Comparison of ENCODE assay signal across 34 cellular contexts in the genomic region with DNA sequence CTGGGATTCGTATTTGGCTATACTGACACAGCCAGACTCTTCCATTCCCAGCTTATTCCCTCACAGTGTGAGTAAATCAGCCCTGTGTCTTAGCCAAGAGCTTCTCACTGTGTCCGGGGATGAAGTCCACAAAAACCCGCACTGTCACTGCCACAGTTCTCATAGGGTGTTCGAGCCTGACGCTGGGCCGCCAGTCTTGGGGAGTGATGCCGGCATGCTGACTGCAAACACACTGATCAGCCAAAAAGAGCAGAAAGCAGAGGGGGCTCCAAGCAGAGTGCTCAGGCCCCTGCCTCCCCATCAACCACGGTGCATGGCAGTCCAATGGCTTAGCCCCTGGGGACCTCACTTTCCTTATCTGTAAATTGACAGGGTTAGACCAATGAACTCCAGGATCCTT.
"Had no signal": no experiment of that assay in that cellular context is flagged by ENCODE, and none has a peak within 500 bp of the region (broad histone marks: within the 10 kb centered on the region; RNA-seq: fewer than 3 reads in every experiment).

No MANE protein-coding gene starts in this region.

- H3K27me3 ChIP-seq: MG63 had no signal

- H3K27ac ChIP-seq: KMS-11 had no signal

- H3K4me2 ChIP-seq: KMS-11 had no signal

- H3K36me3 ChIP-seq: MG63 had no signal

- DNase-seq: Karpas-422, Kasumi-1, KG1, MG63, MM.1S, MV-4-11, NCI-H1048, NCI-H1092, NCI-H1092 treated with DMSO at 0.1 percent for 48 hours, NCI-H1105, NCI-H1105 treated with DMSO at 0.1 percent for 48 hours, NCI-H1417, NCI-H1417 treated with DMSO at 0.1 percent for 48 hours, NCI-H1436, NCI-H1436 treated with DMSO at 0.1 percent for 48 hours, NCI-H146, NCI-H1694, NCI-H1694 treated with DMSO at 0.1 percent for 48 hours, NCI-H187, NCI-H187 treated with DMSO at 0.1 percent for 48 hours, NCI-H1930, NCI-H2029, NCI-H2029 treated with DMSO at 0.1 percent for 48 hours, NCI-H2081, NCI-H2081 treated with DMSO at 0.1 percent for 48 hours, NCI-H2107, NCI-H2171, NCI-H2171 treated with DMSO at 0.1 percent for 48 hours, NCI-H2227 treated with DMSO at 0.1 percent for 48 hours, NCI-H226, NCI-H345, NCI-H446, NCI-H446 treated with DMSO at 0.1 percent for 48 hours had no signal

- H3K9ac ChIP-seq: KMS-11 had no signal

- H3K4me3 ChIP-seq: MG63 had no signal
